2 cellular contexts compared by ENCODE assay signal in genomic region chr3:14289590-14290453, GRCh38.
TF ChIP-seq lines count a peak whose summit lies in the region.

No MANE protein-coding gene starts in this region.

TF ChIP-seq in IMR-90, 13 proteins besides CTCF, POLR2A, EP300 and RAD21:
- peak; percentile 78 for TF ChIP-seq CEBPB (IDR thresholded peaks at IDR 0.05; ENCODE audit: low read depth, low read length)
- TF ChIP-seq MAFK (IDR thresholded peaks at IDR 0.05; ENCODE audit: low read depth, low read length): peak; percentile 7; the same call in 1 of the 2 replicates
- peak; percentile 90 for TF ChIP-seq USF2 (IDR thresholded peaks at IDR 0.05; ENCODE audit: low read depth, low read length)
- peak; percentile 90 for TF ChIP-seq FOS (IDR thresholded peaks at IDR 0.05; ENCODE audit: low read depth, low read length)
- TF ChIP-seq MXI1 (IDR thresholded peaks at IDR 0.05; ENCODE audit: borderline replicate concordance, low read depth, low read length): no peak
- TF ChIP-seq MAZ (IDR thresholded peaks at IDR 0.05; ENCODE audit: borderline replicate concordance, low read depth, low read length): no peak
- 0 out of 2 replicates have a peak, but pooled peaks have one; percentile 16 for TF ChIP-seq NFE2L2 (IDR thresholded peaks at IDR 0.05; ENCODE audit: low read depth, low read length)
- peak; percentile 15 for TF ChIP-seq RCOR1 (IDR thresholded peaks at IDR 0.05; ENCODE audit: insufficient replicate concordance, low read length)

TF ChIP-seq in K562, 482 proteins besides CTCF, POLR2A, EP300 and RAD21 (continues in another document):
- TF ChIP-seq SMARCA4 (IDR thresholded peaks at IDR 0.05) (peak; percentile 76), ZC3H4 (CRISPR knock-in tag; IDR thresholded peaks at IDR 0.05; ENCODE audit: borderline replicate concordance) (no peak), SREBF1 (IDR thresholded peaks at IDR 0.05; ENCODE audit: borderline replicate concordance, low read depth, low read length) (no peak), ZNF407 (IDR thresholded peaks at IDR 0.05; ENCODE audit: low read depth) (no peak), CBFA2T2 (conservative IDR thresholded peaks at IDR 0.05) (peak; percentile 40), CTBP1 (IDR thresholded peaks at IDR 0.05; ENCODE audit: borderline replicate concordance) (peak; percentile 41; the same call in 1 of the 2 replicates), MED1 (CRISPR knock-in tag; IDR thresholded peaks at IDR 0.05; ENCODE audit: borderline replicate concordance) (no peak), SMC3 (conservative IDR thresholded peaks at IDR 0.05; ENCODE audit: insufficient read depth, low read depth, low read length) (no peak), GMEB1 (CRISPR knock-in tag; IDR thresholded peaks at IDR 0.05) (no peak), JUN (IDR thresholded peaks at IDR 0.05; ENCODE audit: borderline replicate concordance, low read depth, low read length) (peak; percentile 92), JUN (CRISPR knock-in tag; IDR thresholded peaks at IDR 0.05; ENCODE audit: borderline replicate concordance) (peak; percentile 90; the same call in 1 of the 2 replicates), ZNF584 (CRISPR knock-in tag; IDR thresholded peaks at IDR 0.05; ENCODE audit: low read depth) (peak; percentile 44; the same call in 1 of the 2 replicates), ESRRB (CRISPR knock-in tag; IDR thresholded peaks at IDR 0.05; ENCODE audit: borderline replicate concordance) (no peak), SIRT6 (IDR thresholded peaks at IDR 0.05; ENCODE audit: low read depth, low read length) (no peak), MTF1 (CRISPR knock-in tag; IDR thresholded peaks at IDR 0.05; ENCODE audit: borderline replicate concordance) (no peak), TRIM28 (IDR thresholded peaks at IDR 0.05) (no peak), SETDB1 (IDR thresholded peaks at IDR 0.05; ENCODE audit: low read length) (no peak), DACH1 (IDR thresholded peaks at IDR 0.05; ENCODE audit: partially characterized antibody) (peak; percentile 17), TCF3 (CRISPR knock-in tag; IDR thresholded peaks at IDR 0.05) (peak; percentile 38; the same call in 1 of the 2 replicates), ATF7 (IDR thresholded peaks at IDR 0.05) (peak; percentile 64; the same call in 1 of the 2 replicates), ZNF3 (CRISPR knock-in tag; IDR thresholded peaks at IDR 0.05) (no peak), ZNF830 (CRISPR knock-in tag; IDR thresholded peaks at IDR 0.05) (no peak), KLF10 (CRISPR knock-in tag; IDR thresholded peaks at IDR 0.05) (no peak), MTA3 (IDR thresholded peaks at IDR 0.05; ENCODE audit: borderline replicate concordance) (no peak), MGA (IDR thresholded peaks at IDR 0.05) (peak; percentile 51), MAFF (IDR thresholded peaks at IDR 0.05; ENCODE audit: low read length) (peak; percentile 30; the same call in 1 of the 2 replicates), ELF1 (tag; IDR thresholded peaks at IDR 0.05) (no peak), ZNF77 (CRISPR knock-in tag; IDR thresholded peaks at IDR 0.05) (no peak), TFAP4 (CRISPR knock-in tag; IDR thresholded peaks at IDR 0.05; ENCODE audit: borderline replicate concordance) (peak; percentile 83; the same call in 1 of the 2 replicates), ZNF696 (CRISPR knock-in tag; conservative IDR thresholded peaks at IDR 0.05) (no peak), ZNF212 (CRISPR knock-in tag; IDR thresholded peaks at IDR 0.05) (no peak), MECOM (CRISPR knock-in tag; IDR thresholded peaks at IDR 0.05) (no peak), PCBP2 (IDR thresholded peaks at IDR 0.05; ENCODE audit: low read depth, low read length, poor library complexity, severe bottlenecking) (no peak), HCFC1 (IDR thresholded peaks at IDR 0.05; ENCODE audit: low read depth, low read length) (no peak)
